Comparison of ENCODE assay signal across 10 cellular contexts in the genomic region with DNA sequence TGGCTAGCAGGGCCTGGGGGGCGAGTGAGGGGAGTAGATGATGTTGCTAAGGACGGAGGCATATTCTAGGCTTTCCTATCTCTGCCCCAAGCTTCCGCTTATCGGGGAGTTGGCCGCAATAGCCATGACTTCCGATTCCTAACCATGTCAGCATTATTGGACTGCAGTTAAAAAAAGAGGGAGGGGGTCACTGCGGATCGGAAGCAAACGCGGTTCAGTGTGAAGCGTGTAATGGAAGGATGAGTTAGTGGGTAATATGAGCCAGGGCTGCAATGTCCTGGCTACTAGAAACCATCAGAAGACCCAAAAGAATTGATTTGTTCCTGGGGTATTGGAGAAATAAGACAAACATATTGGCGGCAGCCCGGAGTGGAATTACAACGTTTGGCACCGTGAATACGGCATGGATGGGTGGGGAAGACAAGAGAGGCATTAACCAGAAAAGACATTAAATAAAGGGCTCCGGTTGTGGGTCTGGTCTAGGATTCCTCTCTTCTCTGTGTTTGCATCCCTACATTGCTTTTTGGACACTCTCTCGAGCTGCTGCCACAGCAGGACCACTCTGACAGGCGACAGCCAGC.
A peak's percentile ranks its signal among the peaks of the same experiment; 100 is the strongest.
DNase-seq lines count a peak whose midpoint lies in the region; ATAC-seq and TF ChIP-seq lines count a peak whose summit lies in the region.
"Had no signal": no experiment of that assay in that cellular context is flagged by ENCODE, and none has a peak within 500 bp of the region (broad histone marks: within the 10 kb centered on the region; RNA-seq: fewer than 3 reads in every experiment).

No MANE protein-coding gene starts in this region.

- ATAC-seq in Right ventricle myocardium inferior: no peak
- ATAC-seq in HG02763 (IDR thresholded peaks at IDR 0.05; ENCODE audit: unreplicated experiment): no peak
- ATAC-seq in GM18511 (IDR thresholded peaks at IDR 0.05; ENCODE audit: unreplicated experiment): no peak

- no peak overlapping the region for H3K27ac ChIP-seq in cardiac muscle cell
- H3K27ac ChIP-seq in dorsolateral prefrontal cortex: peak overlapping the region; percentile 4 to 98 (median 95)
- no peak overlapping the region for H3K27ac ChIP-seq in mucosa of rectum (ENCODE audit: low read depth in 2 of 2, low read length in 2 of 2)
- no peak overlapping the region for H3K27ac ChIP-seq in urinary bladder (ENCODE audit: low read depth)

- peaks cover 52% of the 10 kb centered on the region for H3K27me3 ChIP-seq in cardiac muscle cell
- H3K27me3 ChIP-seq in dorsolateral prefrontal cortex: peaks cover 0 to 11% (median 0%) of the 10 kb centered on the region in 45 donors
- peaks cover 29% of the 10 kb centered on the region in 2 donors for H3K27me3 ChIP-seq in mucosa of rectum (ENCODE audit: control insufficient read depth in 2 of 2, insufficient read depth in 2 of 2, low read length in 2 of 2)

- DNase-seq in cardiac muscle cell (ENCODE audit: low read depth in 1 of 2, low spot score in 1 of 2) (no peak), Right ventricle myocardium inferior (ENCODE audit: missing footprints) (no peak), dorsolateral prefrontal cortex (no peak), cerebellar cortex (ENCODE audit: low spot score) (no peak)
- DNase-seq: activated CD4-positive, alpha-beta T cell treated with anti-CD3 and anti-CD28 coated beads, Interleukin-2, amount 50 U/mL, for 4 hours; naive B cell had no signal

- TF ChIP-seq CTCF in cardiac muscle cell (IDR thresholded peaks at IDR 0.05; ENCODE audit: low read depth, low read length): no peak
- TF ChIP-seq CTCF in dorsolateral prefrontal cortex (IDR thresholded peaks at IDR 0.05 in 54 of 56, conservative IDR thresholded peaks at IDR 0.05 in 2 of 56; ENCODE audit: low read depth in 1 of 56, partially characterized antibody in 56 of 56): peak in 1 of 56 donors; percentile 0

- peak overlapping the region; percentile 44 for H3K4me3 ChIP-seq in cardiac muscle cell
- H3K4me3 ChIP-seq in dorsolateral prefrontal cortex: peak overlapping the region; percentile 34 to 88 (median 72)
- H3K4me3 ChIP-seq in mucosa of rectum (ENCODE audit: low read length in 2 of 2): peak overlapping the region; percentile 29 to 39
- peak overlapping the region; percentile 33 for H3K4me3 ChIP-seq in urinary bladder (ENCODE audit: low read depth, low read length)

- H3K9ac ChIP-seq in mucosa of rectum (ENCODE audit: low read depth in 1 of 2, low read length in 2 of 2): no peak overlapping the region

- H3K9me3 ChIP-seq in cardiac muscle cell (ENCODE audit: low read depth) (no peaks in the 10 kb centered on the region), mucosa of rectum (ENCODE audit: control insufficient read depth in 2 of 2, low read length in 2 of 2) (no peaks in the 10 kb centered on the region)

- H3K4me1 ChIP-seq in cardiac muscle cell (ENCODE audit: low read depth): no peaks in the 10 kb centered on the region
- no peaks in the 10 kb centered on the region for H3K4me1 ChIP-seq in mucosa of rectum (ENCODE audit: control insufficient read depth in 2 of 2, insufficient read depth in 2 of 2, low read length in 2 of 2)
- no peaks in the 10 kb centered on the region for H3K4me1 ChIP-seq in urinary bladder (ENCODE audit: insufficient read depth)

- WGBS in urinary bladder: 15% methylated on average over 19 of the region's 19 CpGs

- no peaks in the 10 kb centered on the region for H3K36me3 ChIP-seq in cardiac muscle cell
- H3K36me3 ChIP-seq in mucosa of rectum (ENCODE audit: control insufficient read depth in 2 of 2, insufficient read depth in 2 of 2, low read length in 2 of 2): no peaks in the 10 kb centered on the region
- no peaks in the 10 kb centered on the region for H3K36me3 ChIP-seq in urinary bladder (ENCODE audit: insufficient read depth)

- intact Hi-C loops in Right ventricle myocardium inferior (cut with DNase I): no loop called here
- intact Hi-C loops in dorsolateral prefrontal cortex (cut with DNase I): loop anchor here in 1 of 2 donors (5.0 to 10.0 kb wide), 3 partner anchors 64 to 254 kb away; no protein-coding TSS in a partner anchor

Comparison
In these comparisons a context has a peak if more than half of its experiments do, and no peak if none do; other contexts are left out.
1. H3K27ac ChIP-seq: peak in dorsolateral prefrontal cortex (59 of 59); none in cardiac muscle cell (single experiment), mucosa of rectum (0 of 2) and urinary bladder (single experiment).
2. Peak in every context shown above with its lines, with median percentiles within 50 percentile points of each other: H3K4me3 ChIP-seq.